ENCODE assay signal across 8 cellular contexts in genomic region chr12:57479376-57480115, GRCh38. TPM values are rescaled to one million over a fixed set of nuclear protein-coding genes. Genes with fewer than 3 reads are reported as not detected.
DNase-seq lines count a peak whose midpoint lies in the region; ATAC-seq, FAIRE-seq and TF ChIP-seq lines count a peak whose summit lies in the region.

ARHGAP9 (minus strand) TSS chr12:57479866; CDS start chr12:57479406, 460 bp downstream.

- H2AFZ ChIP-seq in OCI-LY1 (ENCODE audit: low read length): no peak within 1 kb of the TSS
- peak within 1 kb of the TSS; percentile 82 for H2AFZ ChIP-seq in GM12878 (ENCODE audit: control insufficient read depth, low read depth, low read length)

- peak; percentile 7 for FAIRE-seq in GM12878 (lab: Jason Lieb, UNC)
- no peak for FAIRE-seq in small intestine (lab: Jason Lieb, UNC)

- TF ChIP-seq EP300 in GM12878 (IDR thresholded peaks at IDR 0.05; ENCODE audit: borderline replicate concordance in 1 of 2, control insufficient read depth in 1 of 2, low read depth in 2 of 2, low read length in 2 of 2): no peak

- H3K4me2 ChIP-seq in OCI-LY1 (ENCODE audit: low read length) (peak within 1 kb of the TSS; percentile 74), GM12878 (ENCODE audit: control insufficient read depth, insufficient read depth) (peak within 1 kb of the TSS; percentile 99)

- H3K4me3 ChIP-seq in OCI-LY1 (ENCODE audit: low read depth, low read length, poor library complexity, severe bottlenecking): peak within 1 kb of the TSS; percentile 57
- H3K4me3 ChIP-seq in GM12878: peak within 1 kb of the TSS; percentile 92; the same call in 1 of the 2 replicates
- peak within 1 kb of the TSS in 1 of 2 donors; percentile 48 for H3K4me3 ChIP-seq in small intestine (ENCODE audit: low read depth in 1 of 2, low read length in 2 of 2)

- H3F3A ChIP-seq in OCI-LY1 (ENCODE audit: insufficient read depth, low read length): no peaks in the 10 kb centered on the region

- H3K4me1 ChIP-seq in OCI-LY1 (ENCODE audit: insufficient read depth, low read length, severe bottlenecking) (peaks cover 51% of the 10 kb centered on the region), GM12878 (ENCODE audit: control insufficient read depth, insufficient read depth, low read length) (peaks cover 34% of the 10 kb centered on the region), small intestine (ENCODE audit: control insufficient read depth in 2 of 2, insufficient read depth in 1 of 2, low read depth in 1 of 2, low read length in 1 of 2) (peaks cover 0 to 2% of the 10 kb centered on the region in 2 donors)

- in situ Hi-C loops in GM12878 (cut with MboI): no loop called here

- H3K27ac ChIP-seq in OCI-LY1 (ENCODE audit: low read depth, low read length, poor library complexity, severe bottlenecking): peak within 1 kb of the TSS; percentile 88
- peak within 1 kb of the TSS; percentile 85 for H3K27ac ChIP-seq in GM12878 (ENCODE audit: control insufficient read depth, insufficient read depth)
- peak within 1 kb of the TSS; percentile 71 to 94 for H3K27ac ChIP-seq in small intestine (ENCODE audit: low read depth in 1 of 2, low read length in 1 of 2)

- RAD21 ChIA-PET in GM12878 (lab: Charles Lee; ENCODE audit: unreplicated experiment): interaction anchor here (0.9 to 1.6 kb wide), 4 partner anchors 21 to 386 kb away, joined by 3 to 7 read pairs (median 3); partner anchors contain the start of genes DCTN2 and GLI1

- peak; percentile 8; the same call in 1 of the 2 replicates for TF ChIP-seq POLR2A in GM12878 (IDR thresholded peaks at IDR 0.05; ENCODE audit: low read depth, low read length)

- peak; percentile 51 for DNase-seq in GM12878 (ENCODE audit: low read depth, low spot score)
- peak; percentile 52 for DNase-seq in small intestine
- DNase-seq in KG1 (lab: John Stamatoyannopoulos, UW): no peak
- DNase-seq in ureter (ENCODE audit: low spot score): no peak
- DNase-seq in DMS 273 treated with DMSO at 0.1 percent for 48 hours (lab: John Stamatoyannopoulos, UW): no peak

- WGBS in GM12878 (ENCODE audit: insufficient coverage, insufficient replicate concordance, low lambda C conversion rate, missing lambda C conversion rate): 2% methylated on average over 6 of the region's 6 CpGs
- WGBS in small intestine, 3 donors: 61 to 67% (median 64%) methylated on average over 6 of the region's 6 CpGs

- ATAC-seq in GM19043 (IDR thresholded peaks at IDR 0.05; ENCODE audit: low read depth, unreplicated experiment) (peak; percentile 34), GM12878 (peak; percentile 52), HG03571 (IDR thresholded peaks at IDR 0.05; ENCODE audit: unreplicated experiment) (no peak)

- H3K9ac ChIP-seq in OCI-LY1 (ENCODE audit: low read length) (peak within 1 kb of the TSS; percentile 65), GM12878 (ENCODE audit: control insufficient read depth, insufficient read depth, low read length) (peak within 1 kb of the TSS; percentile 74)

- H3K27me3 ChIP-seq in OCI-LY1 (ENCODE audit: insufficient read depth, low read length) (no peaks in the 10 kb centered on the region), GM12878 (replicated peaks in 1 of 2; ENCODE audit: control insufficient read depth in 2 of 2, insufficient read depth in 2 of 2, low read length in 1 of 2) (no peaks in the 10 kb centered on the region), small intestine (ENCODE audit: control insufficient read depth in 2 of 2, insufficient read depth in 2 of 2, low read length in 2 of 2) (no peaks in the 10 kb centered on the region)

- CTCF ChIA-PET in GM12878 (lab: Yijun Ruan, JAX): interaction anchor here (0.6 to 8.1 kb wide), 5 partner anchors 8 to 365 kb away, joined by 3 to 114 read pairs (median 4); partner anchors contain the start of genes GLI1 and INHBE

- TF ChIP-seq CTCF in OCI-LY1 (IDR thresholded peaks at IDR 0.05; ENCODE audit: low read length) (no peak), GM12878 (IDR thresholded peaks at IDR 0.05 in 2 of 3, conservative IDR thresholded peaks at IDR 0.05 in 1 of 3; ENCODE audit: control insufficient read depth in 2 of 3, extremely low read depth in 1 of 3, insufficient read depth in 1 of 3, low read depth in 3 of 3, low read length in 3 of 3) (no peak)

- SMC1A ChIA-PET in GM12878 (lab: Charles Lee; ENCODE audit: uncharacterized antibody, unreplicated experiment): interaction anchor here (0.8 to 2.7 kb wide), 6 partner anchors 19 to 283 kb away, joined by 3 to 10 read pairs (median 3); partner anchors contain the start of gene GLI1

- H3K9me3 ChIP-seq in OCI-LY1 (ENCODE audit: low read length) (no peaks in the 10 kb centered on the region), GM12878 (replicated peaks; ENCODE audit: control insufficient read depth, insufficient read depth, low read length) (no peaks in the 10 kb centered on the region), small intestine (ENCODE audit: control insufficient read depth, low read depth) (no peaks in the 10 kb centered on the region)

- no peaks in the 10 kb centered on the region for H4K20me1 ChIP-seq in OCI-LY1 (ENCODE audit: insufficient read depth, low read length)
- no peaks in the 10 kb centered on the region for H4K20me1 ChIP-seq in GM12878 (ENCODE audit: control insufficient read depth, insufficient read depth)

- POLR2A ChIA-PET in GM12878 (lab: Charles Lee): interaction anchor here (0.6 to 1.7 kb wide), 6 partner anchors 14 to 134 kb away, joined by 3 to 7 read pairs (median 4); partner anchors contain the start of gene DDIT3

- no peaks in the 10 kb centered on the region for H3K9me2 ChIP-seq in OCI-LY1 (ENCODE audit: low read depth, low read length)

- TF ChIP-seq RAD21 in GM12878 (IDR thresholded peaks at IDR 0.05; ENCODE audit: insufficient read depth, low read depth, low read length): no peak

- H3K36me3 ChIP-seq in OCI-LY1 (ENCODE audit: insufficient read depth, low read length): no peaks in the 10 kb centered on the region
- H3K36me3 ChIP-seq in GM12878 (ENCODE audit: control insufficient read depth in 2 of 2, insufficient read depth in 2 of 2, low read length in 1 of 2): peaks cover 1 to 7% of the 10 kb centered on the region in 2 experiments; a peak in 3 of 4 replicates
- no peaks in the 10 kb centered on the region for H3K36me3 ChIP-seq in small intestine (ENCODE audit: control insufficient read depth in 2 of 2, insufficient read depth in 2 of 2, low read length in 2 of 2)

- no peaks in the 10 kb centered on the region for H3K79me2 ChIP-seq in OCI-LY1 (ENCODE audit: insufficient read depth, low read length)
- peaks cover 41% of the 10 kb centered on the region for H3K79me2 ChIP-seq in GM12878 (ENCODE audit: control insufficient read depth, insufficient read depth, low read length)

- BruUV-seq in GM12878 (replicated peaks; lab: Mats Ljungman, UMichigan): TSS peak; percentile 62

- intact Hi-C loops in GM12878 (cut with micrococcal nuclease; ENCODE audit: unreplicated experiment): loop anchor here (5.0 to 10.0 kb wide), 2 partner anchors 43 to 275 kb away; partner anchors contain the start of genes CDK4, DDIT3, MARCHF9 and MBD6

TF ChIP-seq in GM12878, 131 proteins besides CTCF, POLR2A, EP300 and RAD21 (continues in another document):
- TF ChIP-seq POLR2AphosphoS5 (IDR thresholded peaks at IDR 0.05; ENCODE audit: low read length) (peak; percentile 53; the same call in 1 of the 2 replicates), NBN (IDR thresholded peaks at IDR 0.05) (0 out of 2 replicates have a peak, but pooled peaks have one; percentile 18), ATF7 (IDR thresholded peaks at IDR 0.05; ENCODE audit: low read depth) (peak; percentile 34), RUNX3 (IDR thresholded peaks at IDR 0.05; ENCODE audit: low read length) (peak; percentile 90), SRF (IDR thresholded peaks at IDR 0.05; ENCODE audit: low read depth in 2 of 2, low read length in 2 of 2) (peak; percentile 48 to 73; a peak in 2 of 4 replicates), GATAD2B (conservative IDR thresholded peaks at IDR 0.05; ENCODE audit: low read depth) (no peak), CBX5 (IDR thresholded peaks at IDR 0.05; ENCODE audit: low read depth) (no peak), SPI1 (IDR thresholded peaks at IDR 0.05; ENCODE audit: borderline replicate concordance, insufficient read depth, low read depth, low read length) (peak; percentile 68; the same call in 1 of the 2 replicates), PML (IDR thresholded peaks at IDR 0.05; ENCODE audit: low read length) (peak; percentile 27; the same call in 1 of the 2 replicates), HDGF (IDR thresholded peaks at IDR 0.05) (peak; percentile 87), TBL1XR1 (IDR thresholded peaks at IDR 0.05; ENCODE audit: low read depth, low read length) (0 out of 2 replicates have a peak, but pooled peaks have one; percentile 49), EED (IDR thresholded peaks at IDR 0.05; ENCODE audit: low read depth) (peak; percentile 45; the same call in 1 of the 2 replicates), FOXM1 (IDR thresholded peaks at IDR 0.05; ENCODE audit: low read depth, low read length) (peak; percentile 41; the same call in 1 of the 2 replicates), MTA2 (IDR thresholded peaks at IDR 0.05; ENCODE audit: low read depth) (no peak), SP1 (IDR thresholded peaks at IDR 0.05; ENCODE audit: low read depth, low read length) (peak; percentile 13), BRCA1 (IDR thresholded peaks at IDR 0.05; ENCODE audit: low read depth, low read length) (no peak), ETV6 (conservative IDR thresholded peaks at IDR 0.05 in 1 of 2, IDR thresholded peaks at IDR 0.05 in 1 of 2; ENCODE audit: borderline replicate concordance in 1 of 2, low read depth in 1 of 2) (peak in 1 of 2 experiments; percentile 63; a peak in 1 of 4 replicates)

RNA-seq across cellular contexts. Expression of gene ARHGAP9, which starts in this region (rescaled TPM):
- total RNA-seq in GM12878 (2013; cell fraction: nucleolus; rRNA removed): 37.8 and 38.9 TPM in 2 replicates
- total RNA-seq in GM12878 (2014; rRNA removed) (78.1 and 79.8 TPM in 2 replicates), GM12878 (2014; rRNA removed; fragmentation: Illumina TruSeq; extraction: Trizol) (47.3 and 51.7 TPM in 2 replicates), GM12878 (2021) (101 and 102 TPM in 2 replicates), ureter (10.0 TPM)
- polyA plus RNA-seq in GM12878 (2011; ENCODE audit: low read depth): 72.3 TPM
- polyA plus RNA-seq in GM12878 (2011; rRNA removed) (42.5 and 68.9 TPM in 2 replicates), GM12878 (2014; fragmentation: Illumina TruSeq; extraction: Trizol) (63.7 and 89.0 TPM in 2 replicates), GM12878 (2014; fragmentation: Nextera tagmentation; extraction: Ambion mirVana) (10 to 100 TPM; 19.5 to 75.6 TPM), GM12878 (2014; rRNA removed) (98.7 and 106 TPM in 2 replicates), GM12878 (2016; fragmentation: Nextera tagmentation; extraction: Ambion mirVana) (10 to 100 TPM; 71.1 to 81.3 TPM), small intestine (10 to 100 TPM in 1 of 3 donors, 1 to 10 TPM in 2; 4.2 to 39.2 (median 8.9) TPM)
- 45.6 and 45.9 TPM in 2 replicates for polyA plus RNA-seq in GM12878 (2011; cell fraction: cytosol; rRNA removed)
- 245 and 345 TPM in 2 replicates for polyA plus RNA-seq in GM12878 (2011; cell fraction: nucleus; rRNA removed)
- 80.4 and 88.1 TPM in 2 replicates for polyA plus RNA-seq in GM12878 (2012)
- polyA minus RNA-seq in GM12878 (2011; rRNA and poly(A)+ RNA removed): 24.9 and 34.8 TPM in 2 replicates
- polyA minus RNA-seq in GM12878 (2011; cell fraction: cytosol; rRNA and poly(A)+ RNA removed): 20.1 and 23.3 TPM in 2 replicates
- 35.5 and 59.9 TPM in 2 replicates for polyA minus RNA-seq in GM12878 (2011; cell fraction: nucleus; rRNA and poly(A)+ RNA removed)

Comparison
In these comparisons a context has a peak if more than half of its experiments do, and no peak if none do; other contexts are left out.
1. DNase-seq: peak in GM12878 (single experiment) and small intestine (single experiment); none in KG1 (single experiment), ureter (single experiment) and DMS 273 treated with DMSO at 0.1 percent for 48 hours (single experiment).
2. Peak in every context shown above with its lines, with median percentiles within 50 percentile points of each other: H3K27ac ChIP-seq.